30 cellular contexts compared by ENCODE assay signal in genomic region chr2:200089040-200089755, GRCh38.
DNase-seq lines count a peak whose midpoint lies in the region; ATAC-seq and TF ChIP-seq lines count a peak whose summit lies in the region.
"Had no signal": no experiment of that assay in that cellular context is flagged by ENCODE, and none has a peak within 500 bp of the region (broad histone marks: within the 10 kb centered on the region; RNA-seq: fewer than 3 reads in every experiment).

No MANE protein-coding gene starts in this region.

- no TSS peak for BruUV-seq in Caco-2 (replicated peaks; lab: Mats Ljungman, UMichigan)

- DNase-seq in GM23248 (peak; percentile 56), adipocyte (ENCODE audit: low read depth) (peak; percentile 49), fibroblast of gingiva (ENCODE audit: low read depth) (peak; percentile 53), neural progenitor cell (ENCODE audit: low spot score) (peak; percentile 36), Caco-2 (no peak), retina (no peak)
- DNase-seq: activated CD4-positive, alpha-beta T cell treated with anti-CD3 and anti-CD28 coated beads, Interleukin-2, amount 10 ng/mL, durations not matched to agents 7 days and 5 days; activated naive CD8-positive, alpha-beta T cell treated with anti-CD3 and anti-CD28 coated beads, Interleukin-2, amount 10 ng/mL, durations not matched to agents 7 days and 5 days; caudate nucleus; DND-41; effector memory CD4-positive, alpha-beta T cell; esophagus squamous epithelium; heart right ventricle; immature natural killer cell; left ventricle myocardium inferior; MV-4-11; NCI-H1694 treated with DMSO at 0.1 percent for 48 hours; NCI-H446; NK-92 treated with Interleukin-12 subunit alpha and Interleukin-12 subunit beta, amount 100 ng/mL, for 24 hours; Peyer's patch; stimulated activated CD4-positive, alpha-beta T cell treated with anti-CD3 and anti-CD28 coated beads, Interleukin-4, amount 100 ng/mL, for 4 hours; stimulated activated naive CD8-positive, alpha-beta T cell treated with anti-CD3 and anti-CD28 coated beads, Interleukin-15, amount 100 ng/mL, for 72 hours had no signal

- CTCF ChIA-PET in Caco-2 (lab: Charles Lee) = no interaction called here

- H3K4me3 Mint-ChIP-seq in neural progenitor cell = no peak overlapping the region
- no peak overlapping the region for H3K4me3 Mint-ChIP-seq in Caco-2 (ENCODE audit: unreplicated experiment)
- H3K4me3 Mint-ChIP-seq: activated CD4-positive, alpha-beta T cell treated with anti-CD3 and anti-CD28 coated beads, Interleukin-2, amount 10 ng/mL, durations not matched to agents 7 days and 5 days; activated naive CD8-positive, alpha-beta T cell treated with anti-CD3 and anti-CD28 coated beads, Interleukin-2, amount 10 ng/mL, durations not matched to agents 7 days and 5 days; B cell; immature natural killer cell; stimulated activated naive CD8-positive, alpha-beta T cell treated with anti-CD3 and anti-CD28 coated beads, Interleukin-15, amount 100 ng/mL, for 72 hours; type B pancreatic cell had no signal

- H3K4me1 Mint-ChIP-seq in neural progenitor cell = peaks cover 50% of the 10 kb centered on the region
- H3K4me1 Mint-ChIP-seq in Caco-2 (ENCODE audit: low read depth, unreplicated experiment) = peaks cover 30% of the 10 kb centered on the region
- H3K4me1 Mint-ChIP-seq: activated CD4-positive, alpha-beta T cell treated with anti-CD3 and anti-CD28 coated beads, Interleukin-2, amount 10 ng/mL, durations not matched to agents 7 days and 5 days; activated naive CD8-positive, alpha-beta T cell treated with anti-CD3 and anti-CD28 coated beads, Interleukin-2, amount 10 ng/mL, durations not matched to agents 7 days and 5 days; B cell; immature natural killer cell; stimulated activated naive CD8-positive, alpha-beta T cell treated with anti-CD3 and anti-CD28 coated beads, Interleukin-15, amount 100 ng/mL, for 72 hours had no signal

- H3K36me3 Mint-ChIP-seq in neural progenitor cell (no peaks in the 10 kb centered on the region), Caco-2 (ENCODE audit: insufficient read depth, unreplicated experiment) (no peaks in the 10 kb centered on the region)
- H3K36me3 Mint-ChIP-seq: activated naive CD8-positive, alpha-beta T cell treated with anti-CD3 and anti-CD28 coated beads, Interleukin-2, amount 10 ng/mL, durations not matched to agents 7 days and 5 days; immature natural killer cell; type B pancreatic cell had no signal

- H3K4me3 ChIP-seq in GM23248 (no peak overlapping the region), adipocyte (ENCODE audit: low read length) (no peak overlapping the region), neural progenitor cell (no peak overlapping the region), Caco-2 (ENCODE audit: low read depth, low read length) (no peak overlapping the region)
- H3K4me3 ChIP-seq: esophagus squamous epithelium, heart right ventricle, left ventricle myocardium inferior, Peyer's patch, SJSA1 had no signal

- peak overlapping the region; percentile 20 for H3K27ac Mint-ChIP-seq in neural progenitor cell
- no peak overlapping the region for H3K27ac Mint-ChIP-seq in Caco-2 (ENCODE audit: unreplicated experiment)
- H3K27ac Mint-ChIP-seq: activated CD4-positive, alpha-beta T cell treated with anti-CD3 and anti-CD28 coated beads, Interleukin-2, amount 10 ng/mL, durations not matched to agents 7 days and 5 days; activated naive CD8-positive, alpha-beta T cell treated with anti-CD3 and anti-CD28 coated beads, Interleukin-2, amount 10 ng/mL, durations not matched to agents 7 days and 5 days; activated T-helper 2 cell treated with anti-CD3 and anti-CD28 coated beads, Interferon-gamma antibody, Interleukin-2, Interleukin-4, amounts not matched to agents 10 μg/mL and 5 μg/mL and 100 μg/mL, durations not matched to agents 14 hours and 24 hours and 36 hours; B cell; immature natural killer cell; stimulated activated naive CD8-positive, alpha-beta T cell treated with anti-CD3 and anti-CD28 coated beads, Interleukin-15, amount 100 ng/mL, for 72 hours; type B pancreatic cell had no signal

- H3K9me2 ChIP-seq in GM23248 (ENCODE audit: insufficient read depth) = no peaks in the 10 kb centered on the region

- 49 to 58% methylated on average over 6 of the region's 6 CpGs for WGBS in GM23248 (ENCODE audit: low coverage in 1 of 2, low lambda C conversion rate in 2 of 2, missing lambda C conversion rate in 2 of 2), 2 experiments

- H3K36me3 ChIP-seq in GM23248 (ENCODE audit: low read depth) (no peaks in the 10 kb centered on the region), adipocyte (ENCODE audit: control insufficient read depth, insufficient read depth, low read length, severe bottlenecking) (no peaks in the 10 kb centered on the region), neural progenitor cell (no peaks in the 10 kb centered on the region), Caco-2 (ENCODE audit: control insufficient read depth, insufficient read depth, low read length) (no peaks in the 10 kb centered on the region)
- H3K36me3 ChIP-seq: esophagus squamous epithelium, heart right ventricle, left ventricle myocardium inferior, neutrophil, Peyer's patch, SJSA1 had no signal

- ATAC-seq in GM21737 (IDR thresholded peaks at IDR 0.05; ENCODE audit: unreplicated experiment) (no peak), HG03175 (IDR thresholded peaks at IDR 0.05; ENCODE audit: unreplicated experiment) (no peak)
- ATAC-seq: heart right ventricle; stimulated activated naive CD8-positive, alpha-beta T cell treated with anti-CD3 and anti-CD28 coated beads, Interleukin-15, amount 100 ng/mL, for 72 hours had no signal

- TF ChIP-seq CTCF in neural progenitor cell (IDR thresholded peaks at IDR 0.05) (no peak), Caco-2 (IDR thresholded peaks at IDR 0.05; ENCODE audit: insufficient read depth in 1 of 2, low read depth in 1 of 2, low read length in 1 of 2, severe bottlenecking in 1 of 2, unreplicated experiment in 1 of 2) (no peak)

- intact Hi-C loops in Caco-2 (cut with micrococcal nuclease; ENCODE audit: unreplicated experiment) = no loop called here

- H3K9me3 ChIP-seq in GM23248 (ENCODE audit: low read depth) (no peaks in the 10 kb centered on the region), adipocyte (ENCODE audit: control insufficient read depth, low read length) (no peaks in the 10 kb centered on the region), neural progenitor cell (ENCODE audit: low read depth) (no peaks in the 10 kb centered on the region), Caco-2 (no peaks in the 10 kb centered on the region)
- H3K9me3 ChIP-seq: esophagus squamous epithelium, heart right ventricle, left ventricle myocardium inferior, neutrophil, Peyer's patch, SJSA1 had no signal

- in situ Hi-C loops in GM23248 (cut with MboI) = no loop called here

- no peaks in the 10 kb centered on the region for H3F3A ChIP-seq in GM23248 (ENCODE audit: insufficient read depth)
- peaks cover 3% of the 10 kb centered on the region for H3F3A ChIP-seq in neural progenitor cell (ENCODE audit: low read depth)

- H3K27ac ChIP-seq in GM23248 = no peak overlapping the region
- H3K27ac ChIP-seq in neural progenitor cell = no peak overlapping the region
- H3K27ac ChIP-seq: esophagus squamous epithelium, heart right ventricle, HL-60, left ventricle myocardium inferior, neutrophil, Peyer's patch, SJSA1 had no signal

- no peak overlapping the region for H2AFZ ChIP-seq in GM23248
- H2AFZ ChIP-seq in neural progenitor cell (replicated peaks) = no peak overlapping the region

- H3K4me2 ChIP-seq in GM23248 (ENCODE audit: unreplicated experiment) (no peak overlapping the region), neural progenitor cell (peak overlapping the region; percentile 6)

- no peaks in the 10 kb centered on the region for H3K4me1 ChIP-seq in GM23248 (ENCODE audit: insufficient read depth)
- H3K4me1 ChIP-seq in adipocyte (ENCODE audit: control insufficient read depth, insufficient read depth, low read length) = no peaks in the 10 kb centered on the region
- H3K4me1 ChIP-seq in neural progenitor cell = peaks cover 44% of the 10 kb centered on the region
- H3K4me1 ChIP-seq in Caco-2 = peaks cover 59% of the 10 kb centered on the region
- H3K4me1 ChIP-seq: esophagus squamous epithelium, heart right ventricle, left ventricle myocardium inferior, Peyer's patch, SJSA1 had no signal

- no peaks in the 10 kb centered on the region for H3K9me3 Mint-ChIP-seq in neural progenitor cell
- H3K9me3 Mint-ChIP-seq in Caco-2 (ENCODE audit: unreplicated experiment) = no peaks in the 10 kb centered on the region
- H3K9me3 Mint-ChIP-seq: activated CD4-positive, alpha-beta T cell treated with anti-CD3 and anti-CD28 coated beads, Interleukin-2, amount 10 ng/mL, durations not matched to agents 7 days and 5 days; activated naive CD8-positive, alpha-beta T cell treated with anti-CD3 and anti-CD28 coated beads, Interleukin-2, amount 10 ng/mL, durations not matched to agents 7 days and 5 days; activated T-helper 2 cell treated with anti-CD3 and anti-CD28 coated beads, Interferon-gamma antibody, Interleukin-2, Interleukin-4, amounts not matched to agents 10 μg/mL and 5 μg/mL and 100 μg/mL, durations not matched to agents 14 hours and 24 hours and 36 hours; immature natural killer cell; stimulated activated naive CD8-positive, alpha-beta T cell treated with anti-CD3 and anti-CD28 coated beads, Interleukin-15, amount 100 ng/mL, for 72 hours; type B pancreatic cell had no signal

- H3K79me2 ChIP-seq in GM23248 (ENCODE audit: insufficient read depth) (no peaks in the 10 kb centered on the region), neural progenitor cell (ENCODE audit: low read depth) (no peaks in the 10 kb centered on the region)

- H3K9ac ChIP-seq in GM23248 (no peak overlapping the region), adipocyte (ENCODE audit: low read length) (no peak overlapping the region), neural progenitor cell (no peak overlapping the region)

- H3K27me3 ChIP-seq in GM23248 (replicated peaks; ENCODE audit: insufficient read depth) (no peaks in the 10 kb centered on the region; the same call in 1 of the 2 replicates), adipocyte (replicated peaks; ENCODE audit: control insufficient read depth, insufficient read depth, low read length) (peaks cover 12% of the 10 kb centered on the region), neural progenitor cell (no peaks in the 10 kb centered on the region), Caco-2 (replicated peaks; ENCODE audit: control insufficient read depth, insufficient read depth, low read length) (no peaks in the 10 kb centered on the region)
- H3K27me3 ChIP-seq: esophagus squamous epithelium, neutrophil, Peyer's patch, SJSA1 had no signal

- POLR2A ChIA-PET in Caco-2 (lab: Charles Lee) = no interaction called here

- H3K27me3 Mint-ChIP-seq in neural progenitor cell (ENCODE audit: insufficient read depth, low read depth) (peaks cover 5% of the 10 kb centered on the region), Caco-2 (ENCODE audit: insufficient read depth, unreplicated experiment) (no peaks in the 10 kb centered on the region)
- H3K27me3 Mint-ChIP-seq: type B pancreatic cell had no signal

- H4K20me1 ChIP-seq in GM23248 (ENCODE audit: insufficient read depth) = no peaks in the 10 kb centered on the region
- H4K20me1 ChIP-seq in neural progenitor cell (ENCODE audit: low read depth) = no peaks in the 10 kb centered on the region

Comparison
In these comparisons a context has a peak if more than half of its experiments do, and no peak if none do; other contexts are left out.
1. DNase-seq: peak in GM23248 (single experiment), adipocyte (single experiment), fibroblast of gingiva (single experiment) and neural progenitor cell (single experiment); none in Caco-2 (0 of 2) and retina (single experiment).